Comparison of ENCODE assay signal across 27 cellular contexts in the genomic region with DNA sequence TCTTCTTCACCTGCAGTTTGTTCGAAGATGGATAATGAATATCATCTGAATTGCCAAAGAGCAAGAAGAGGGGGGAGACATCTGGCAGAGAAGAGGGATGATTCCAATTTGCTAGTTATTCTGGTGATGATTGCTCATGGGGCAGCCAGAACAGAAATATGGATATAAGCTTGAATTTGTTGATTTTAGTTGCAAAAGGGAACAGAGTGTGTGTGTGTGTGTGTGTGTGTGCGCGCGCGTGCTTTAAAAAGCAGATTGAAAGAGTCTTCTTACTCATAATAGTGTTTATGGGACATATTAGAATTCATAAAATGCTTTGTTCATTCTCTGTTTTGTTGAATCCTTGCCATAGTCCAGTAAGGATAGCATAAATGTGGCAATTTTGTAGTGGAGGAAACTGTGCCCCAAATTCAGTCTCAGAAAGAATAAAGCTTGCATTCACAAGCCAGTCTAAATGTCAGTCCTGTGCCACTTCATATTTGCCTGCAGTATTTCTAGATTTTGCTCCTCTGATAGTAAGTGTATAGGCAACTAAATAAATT.
"Had no signal": no experiment of that assay in that cellular context is flagged by ENCODE, and none has a peak within 500 bp of the region (broad histone marks: within the 10 kb centered on the region; RNA-seq: fewer than 3 reads in every experiment).

No MANE protein-coding gene starts in this region.

- H3K27me3 ChIP-seq: neural progenitor cell, ovary, right lobe of liver, sigmoid colon, suprapubic skin, thyroid gland, tibial nerve, upper lobe of left lung, vagina had no signal

- H3K4me3 ChIP-seq: neural progenitor cell, ovary, psoas muscle, right lobe of liver, sigmoid colon, suprapubic skin, thoracic aorta, thyroid gland, tibial nerve, upper lobe of left lung, vagina had no signal

- H2AFZ ChIP-seq: neural progenitor cell, parathyroid adenoma had no signal

- H3K9me3 ChIP-seq: ovary, psoas muscle, right lobe of liver, sigmoid colon, suprapubic skin, thoracic aorta, thyroid gland, upper lobe of left lung, vagina had no signal

- DNase-seq: natural killer cell; occipital lobe; ovary; posterior cingulate gyrus; psoas muscle; right cardiac atrium; right lobe of liver; sigmoid colon; small intestine; stimulated activated CD4-positive, alpha-beta T cell treated with anti-CD3 and anti-CD28 coated beads, Interleukin-15, amount 100 ng/mL, for 24 hours; stimulated activated CD4-positive, alpha-beta T cell treated with anti-CD3 and anti-CD28 coated beads, Interleukin-2, amount 100 ng/mL, for 24 hours; stimulated activated CD4-positive, alpha-beta T cell treated with anti-CD3 and anti-CD28 coated beads, Interleukin-2, amount 100 ng/mL, for 48 hours; stimulated activated CD4-positive, alpha-beta T cell treated with anti-CD3 and anti-CD28 coated beads, Interleukin-4, amount 100 ng/mL, for 24 hours; stimulated activated naive B cell treated with anti-CD40 and anti-IgM and Interleukin-4, amounts not matched to agents 10 μg/mL and 1 μg/mL and 100 μg/mL, for 72 hours; stimulated activated naive CD8-positive, alpha-beta T cell treated with anti-CD3 and anti-CD28 coated beads, Interleukin-15, amount 100 ng/mL, for 72 hours; stimulated activated naive CD8-positive, alpha-beta T cell treated with anti-CD3 and anti-CD28 coated beads, Interleukin-15, Interleukin-2, amounts not matched to agents 100 U/mL and 50 U/mL, for 24 hours; substantia nigra; thyroid gland; trophoblast cell; upper lobe of left lung had no signal

- H3K9ac ChIP-seq: neural progenitor cell, parathyroid adenoma had no signal

- H3K27ac ChIP-seq: neural progenitor cell, ovary, parathyroid adenoma, psoas muscle, right lobe of liver, sigmoid colon, suprapubic skin, thoracic aorta, thyroid gland, upper lobe of left lung, vagina had no signal

- ATAC-seq: natural killer cell; psoas muscle; right cardiac atrium; right lobe of liver; stimulated activated effector memory CD8-positive, alpha-beta T cell treated with anti-CD3 and anti-CD28 coated beads, Interleukin-12 subunit alpha, Interleukin-12 subunit beta, amount 100 ng/mL, for 72 hours; stimulated activated naive B cell treated with anti-CD40 and anti-IgM and Interleukin-4, amounts not matched to agents 10 μg/mL and 1 μg/mL and 100 μg/mL, for 72 hours; stimulated activated naive CD8-positive, alpha-beta T cell treated with anti-CD3 and anti-CD28 coated beads, Interleukin-15, amount 100 ng/mL, for 72 hours; stimulated activated naive CD8-positive, alpha-beta T cell treated with anti-CD3 and anti-CD28 coated beads, Interleukin-15, Interleukin-2, amounts not matched to agents 100 U/mL and 50 U/mL, for 24 hours had no signal

- H3K79me2 ChIP-seq: parathyroid adenoma had no signal

- H3K4me2 ChIP-seq: neural progenitor cell had no signal

- H3K4me1 ChIP-seq: neural progenitor cell, parathyroid adenoma, psoas muscle, right lobe of liver, thyroid gland, upper lobe of left lung had no signal

- H3K36me3 ChIP-seq: neural progenitor cell, ovary, right lobe of liver, sigmoid colon, suprapubic skin, thoracic aorta, thyroid gland, tibial nerve, upper lobe of left lung, vagina had no signal
